Comparison of ENCODE assay signal across 1 cellular context in the genomic region with DNA sequence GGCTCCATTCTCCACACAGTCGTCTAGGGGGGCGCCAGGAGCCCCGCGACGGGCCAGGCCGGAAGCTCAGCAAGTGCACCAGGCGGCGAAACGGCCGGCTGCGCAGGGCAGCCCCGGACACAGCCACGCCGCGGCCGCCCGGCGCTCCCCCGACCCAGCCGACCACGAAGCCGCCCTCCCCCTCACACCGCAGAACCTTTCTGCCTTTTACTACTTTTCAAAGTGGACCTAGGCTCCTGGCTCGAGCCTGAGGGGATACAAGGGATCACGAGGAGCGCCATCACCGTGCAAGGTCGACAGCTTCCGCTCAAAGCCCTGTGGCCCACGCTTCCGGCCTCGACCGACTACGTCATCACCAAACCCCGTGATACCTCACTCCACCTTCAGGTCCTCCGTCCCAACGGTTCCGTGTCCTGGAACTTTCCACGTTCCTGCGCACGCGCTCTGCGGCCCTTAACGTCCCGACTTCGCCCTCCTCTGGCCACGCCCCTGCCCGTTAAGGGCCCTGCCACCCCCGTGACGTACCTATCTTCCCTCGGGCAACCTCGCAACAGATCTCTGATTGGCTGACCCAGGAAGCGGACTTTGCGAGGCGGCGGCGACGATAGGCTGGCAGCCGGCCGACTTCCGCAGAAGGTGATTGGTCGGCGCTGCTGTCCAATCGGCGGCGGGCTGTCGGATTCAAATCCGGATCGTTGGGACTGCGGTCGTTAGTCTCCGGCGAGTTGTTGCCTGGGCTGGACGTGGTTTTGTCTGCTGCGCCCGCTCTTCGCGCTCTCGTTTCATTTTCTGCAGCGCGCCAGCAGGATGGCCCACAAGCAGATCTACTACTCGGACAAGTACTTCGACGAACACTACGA.
TF ChIP-seq lines count a peak whose summit lies in the region.

A gene (plus strand): TSS at position 710 of the 860 bp plus-strand sequence. CDS start 98 bp downstream, at position 808.

TF ChIP-seq in HepG2, 621 proteins besides CTCF, POLR2A, EP300 and RAD21 (continued from another document and continues in another):
- no peak for TF ChIP-seq EEA1 (CRISPR knock-in tag; IDR thresholded peaks at IDR 0.05; ENCODE audit: borderline replicate concordance)
- peak; percentile 63; the same call in 1 of the 2 replicates for TF ChIP-seq TBX2 (CRISPR knock-in tag; IDR thresholded peaks at IDR 0.05; ENCODE audit: borderline replicate concordance)
- TF ChIP-seq ZNF781 (CRISPR knock-in tag; IDR thresholded peaks at IDR 0.05; ENCODE audit: borderline replicate concordance, not compliant biosample characterization), result peak; percentile 68
- TF ChIP-seq ATF7 (IDR thresholded peaks at IDR 0.05), result peak; percentile 95
- TF ChIP-seq ATF7 (CRISPR knock-in tag; IDR thresholded peaks at IDR 0.05), result peak; percentile 89
- TF ChIP-seq SOX6 (IDR thresholded peaks at IDR 0.05), result no peak
- peak; percentile 56 for TF ChIP-seq SOX6 (CRISPR knock-in tag; IDR thresholded peaks at IDR 0.05)
- TF ChIP-seq MAFG (CRISPR knock-in tag; IDR thresholded peaks at IDR 0.05), result 0 out of 2 replicates have a peak, but pooled peaks have one; percentile 23
- peak; percentile 91 for TF ChIP-seq GATAD1 (CRISPR knock-in tag; IDR thresholded peaks at IDR 0.05)
- no peak for TF ChIP-seq MATR3 (CRISPR knock-in tag; IDR thresholded peaks at IDR 0.05)
- TF ChIP-seq, protein P1, sequence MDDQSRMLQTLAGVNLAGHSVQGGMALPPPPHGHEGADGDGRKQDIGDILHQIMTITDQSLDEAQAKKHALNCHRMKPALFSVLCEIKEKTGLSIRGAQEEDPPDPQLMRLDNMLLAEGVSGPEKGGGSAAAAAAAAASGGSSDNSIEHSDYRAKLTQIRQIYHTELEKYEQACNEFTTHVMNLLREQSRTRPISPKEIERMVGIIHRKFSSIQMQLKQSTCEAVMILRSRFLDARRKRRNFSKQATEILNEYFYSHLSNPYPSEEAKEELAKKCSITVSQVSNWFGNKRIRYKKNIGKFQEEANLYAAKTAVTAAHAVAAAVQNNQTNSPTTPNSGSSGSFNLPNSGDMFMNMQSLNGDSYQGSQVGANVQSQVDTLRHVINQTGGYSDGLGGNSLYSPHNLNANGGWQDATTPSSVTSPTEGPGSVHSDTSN (CRISPR knock-in tag; IDR thresholded peaks at IDR 0.05; ENCODE audit: borderline replicate concordance), result no peak
- TF ChIP-seq GATA4 (IDR thresholded peaks at IDR 0.05; ENCODE audit: borderline replicate concordance, low read depth), result peak; percentile 79
- TF ChIP-seq BRD4 (CRISPR knock-in tag; IDR thresholded peaks at IDR 0.05), result peak; percentile 79
- TF ChIP-seq ERF (CRISPR knock-in tag; IDR thresholded peaks at IDR 0.05), result peak; percentile 36; the same call in 1 of the 2 replicates
- TF ChIP-seq IRF2 (CRISPR knock-in tag; IDR thresholded peaks at IDR 0.05), result peak; percentile 27
- TF ChIP-seq, protein P2, sequence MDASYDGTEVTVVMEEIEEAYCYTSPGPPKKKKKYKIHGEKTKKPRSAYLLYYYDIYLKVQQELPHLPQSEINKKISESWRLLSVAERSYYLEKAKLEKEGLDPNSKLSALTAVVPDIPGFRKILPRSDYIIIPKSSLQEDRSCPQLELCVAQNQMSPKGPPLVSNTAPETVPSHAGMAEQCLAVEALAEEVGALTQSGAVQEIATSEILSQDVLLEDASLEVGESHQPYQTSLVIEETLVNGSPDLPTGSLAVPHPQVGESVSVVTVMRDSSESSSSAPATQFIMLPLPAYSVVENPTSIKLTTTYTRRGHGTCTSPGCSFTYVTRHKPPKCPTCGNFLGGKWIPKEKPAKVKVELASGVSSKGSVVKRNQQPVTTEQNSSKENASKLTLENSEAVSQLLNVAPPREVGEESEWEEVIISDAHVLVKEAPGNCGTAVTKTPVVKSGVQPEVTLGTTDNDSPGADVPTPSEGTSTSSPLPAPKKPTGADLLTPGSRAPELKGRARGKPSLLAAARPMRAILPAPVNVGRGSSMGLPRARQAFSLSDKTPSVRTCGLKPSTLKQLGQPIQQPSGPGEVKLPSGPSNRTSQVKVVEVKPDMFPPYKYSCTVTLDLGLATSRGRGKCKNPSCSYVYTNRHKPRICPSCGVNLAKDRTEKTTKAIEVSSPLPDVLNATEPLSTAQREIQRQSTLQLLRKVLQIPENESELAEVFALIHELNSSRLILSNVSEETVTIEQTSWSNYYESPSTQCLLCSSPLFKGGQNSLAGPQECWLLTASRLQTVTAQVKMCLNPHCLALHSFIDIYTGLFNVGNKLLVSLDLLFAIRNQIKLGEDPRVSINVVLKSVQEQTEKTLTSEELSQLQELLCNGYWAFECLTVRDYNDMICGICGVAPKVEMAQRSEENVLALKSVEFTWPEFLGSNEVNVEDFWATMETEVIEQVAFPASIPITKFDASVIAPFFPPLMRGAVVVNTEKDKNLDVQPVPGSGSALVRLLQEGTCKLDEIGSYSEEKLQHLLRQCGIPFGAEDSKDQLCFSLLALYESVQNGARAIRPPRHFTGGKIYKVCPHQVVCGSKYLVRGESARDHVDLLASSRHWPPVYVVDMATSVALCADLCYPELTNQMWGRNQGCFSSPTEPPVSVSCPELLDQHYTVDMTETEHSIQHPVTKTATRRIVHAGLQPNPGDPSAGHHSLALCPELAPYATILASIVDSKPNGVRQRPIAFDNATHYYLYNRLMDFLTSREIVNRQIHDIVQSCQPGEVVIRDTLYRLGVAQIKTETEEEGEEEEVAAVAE (CRISPR knock-in tag; IDR thresholded peaks at IDR 0.05; ENCODE audit: borderline replicate concordance), result peak; percentile 33; the same call in 1 of the 2 replicates
- peak; percentile 82; the same call in 1 of the 2 replicates for TF ChIP-seq ZNF136 (CRISPR knock-in tag; IDR thresholded peaks at IDR 0.05; ENCODE audit: low read depth)
- TF ChIP-seq ZNF737 (CRISPR knock-in tag; IDR thresholded peaks at IDR 0.05; ENCODE audit: borderline replicate concordance), result no peak
- TF ChIP-seq ZFX (CRISPR knock-in tag; IDR thresholded peaks at IDR 0.05; ENCODE audit: low read depth), result peak; percentile 95
- peak; percentile 61; the same call in 1 of the 2 replicates for TF ChIP-seq ZNF343 (CRISPR knock-in tag; IDR thresholded peaks at IDR 0.05)
- no peak for TF ChIP-seq ZIK1 (CRISPR knock-in tag; IDR thresholded peaks at IDR 0.05; ENCODE audit: borderline replicate concordance, low read depth)
- TF ChIP-seq ZNF205 (CRISPR knock-in tag; IDR thresholded peaks at IDR 0.05), result peak; percentile 71
- TF ChIP-seq, protein P3, sequence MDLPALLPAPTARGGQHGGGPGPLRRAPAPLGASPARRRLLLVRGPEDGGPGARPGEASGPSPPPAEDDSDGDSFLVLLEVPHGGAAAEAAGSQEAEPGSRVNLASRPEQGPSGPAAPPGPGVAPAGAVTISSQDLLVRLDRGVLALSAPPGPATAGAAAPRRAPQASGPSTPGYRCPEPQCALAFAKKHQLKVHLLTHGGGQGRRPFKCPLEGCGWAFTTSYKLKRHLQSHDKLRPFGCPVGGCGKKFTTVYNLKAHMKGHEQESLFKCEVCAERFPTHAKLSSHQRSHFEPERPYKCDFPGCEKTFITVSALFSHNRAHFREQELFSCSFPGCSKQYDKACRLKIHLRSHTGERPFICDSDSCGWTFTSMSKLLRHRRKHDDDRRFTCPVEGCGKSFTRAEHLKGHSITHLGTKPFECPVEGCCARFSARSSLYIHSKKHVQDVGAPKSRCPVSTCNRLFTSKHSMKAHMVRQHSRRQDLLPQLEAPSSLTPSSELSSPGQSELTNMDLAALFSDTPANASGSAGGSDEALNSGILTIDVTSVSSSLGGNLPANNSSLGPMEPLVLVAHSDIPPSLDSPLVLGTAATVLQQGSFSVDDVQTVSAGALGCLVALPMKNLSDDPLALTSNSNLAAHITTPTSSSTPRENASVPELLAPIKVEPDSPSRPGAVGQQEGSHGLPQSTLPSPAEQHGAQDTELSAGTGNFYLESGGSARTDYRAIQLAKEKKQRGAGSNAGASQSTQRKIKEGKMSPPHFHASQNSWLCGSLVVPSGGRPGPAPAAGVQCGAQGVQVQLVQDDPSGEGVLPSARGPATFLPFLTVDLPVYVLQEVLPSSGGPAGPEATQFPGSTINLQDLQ (CRISPR knock-in tag; IDR thresholded peaks at IDR 0.05), result no peak; the same call in 1 of the 2 replicates
- peak; percentile 35 for TF ChIP-seq RBM22 (optimal IDR thresholded peaks at IDR 0.05; ENCODE audit: low read length)
- peak; percentile 26; the same call in 1 of the 2 replicates for TF ChIP-seq ZBTB7B (CRISPR knock-in tag; IDR thresholded peaks at IDR 0.05)
- peak; percentile 69; the same call in 1 of the 2 replicates for TF ChIP-seq SPEN (CRISPR knock-in tag; IDR thresholded peaks at IDR 0.05; ENCODE audit: low read depth)
- TF ChIP-seq KDM5B (CRISPR knock-in tag; IDR thresholded peaks at IDR 0.05; ENCODE audit: borderline replicate concordance), result peak; percentile 76; the same call in 1 of the 2 replicates
- no peak for TF ChIP-seq FOXA1 (IDR thresholded peaks at IDR 0.05)
- TF ChIP-seq FOXA1 (CRISPR knock-in tag; IDR thresholded peaks at IDR 0.05), result peak; percentile 15; the same call in 1 of the 2 replicates
- TF ChIP-seq KLF6 (CRISPR knock-in tag; IDR thresholded peaks at IDR 0.05), result 0 out of 2 replicates have a peak, but pooled peaks have one; percentile 5
- TF ChIP-seq, protein P4, sequence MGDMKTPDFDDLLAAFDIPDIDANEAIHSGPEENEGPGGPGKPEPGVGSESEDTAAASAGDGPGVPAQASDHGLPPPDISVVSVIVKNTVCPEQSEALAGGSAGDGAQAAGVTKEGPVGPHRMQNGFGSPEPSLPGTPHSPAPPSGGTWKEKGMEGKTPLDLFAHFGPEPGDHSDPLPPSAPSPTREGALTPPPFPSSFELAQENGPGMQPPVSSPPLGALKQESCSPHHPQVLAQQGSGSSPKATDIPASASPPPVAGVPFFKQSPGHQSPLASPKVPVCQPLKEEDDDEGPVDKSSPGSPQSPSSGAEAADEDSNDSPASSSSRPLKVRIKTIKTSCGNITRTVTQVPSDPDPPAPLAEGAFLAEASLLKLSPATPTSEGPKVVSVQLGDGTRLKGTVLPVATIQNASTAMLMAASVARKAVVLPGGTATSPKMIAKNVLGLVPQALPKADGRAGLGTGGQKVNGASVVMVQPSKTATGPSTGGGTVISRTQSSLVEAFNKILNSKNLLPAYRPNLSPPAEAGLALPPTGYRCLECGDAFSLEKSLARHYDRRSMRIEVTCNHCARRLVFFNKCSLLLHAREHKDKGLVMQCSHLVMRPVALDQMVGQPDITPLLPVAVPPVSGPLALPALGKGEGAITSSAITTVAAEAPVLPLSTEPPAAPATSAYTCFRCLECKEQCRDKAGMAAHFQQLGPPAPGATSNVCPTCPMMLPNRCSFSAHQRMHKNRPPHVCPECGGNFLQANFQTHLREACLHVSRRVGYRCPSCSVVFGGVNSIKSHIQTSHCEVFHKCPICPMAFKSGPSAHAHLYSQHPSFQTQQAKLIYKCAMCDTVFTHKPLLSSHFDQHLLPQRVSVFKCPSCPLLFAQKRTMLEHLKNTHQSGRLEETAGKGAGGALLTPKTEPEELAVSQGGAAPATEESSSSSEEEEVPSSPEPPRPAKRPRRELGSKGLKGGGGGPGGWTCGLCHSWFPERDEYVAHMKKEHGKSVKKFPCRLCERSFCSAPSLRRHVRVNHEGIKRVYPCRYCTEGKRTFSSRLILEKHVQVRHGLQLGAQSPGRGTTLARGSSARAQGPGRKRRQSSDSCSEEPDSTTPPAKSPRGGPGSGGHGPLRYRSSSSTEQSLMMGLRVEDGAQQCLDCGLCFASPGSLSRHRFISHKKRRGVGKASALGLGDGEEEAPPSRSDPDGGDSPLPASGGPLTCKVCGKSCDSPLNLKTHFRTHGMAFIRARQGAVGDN (CRISPR knock-in tag; IDR thresholded peaks at IDR 0.05), result peak; percentile 97
- TF ChIP-seq TAF15 (IDR thresholded peaks at IDR 0.05; ENCODE audit: low read depth, low read length, poor library complexity, severe bottlenecking), result no peak
- TF ChIP-seq RXRB (CRISPR knock-in tag; IDR thresholded peaks at IDR 0.05; ENCODE audit: borderline replicate concordance), result peak; percentile 15; the same call in 1 of the 2 replicates
- no peak for TF ChIP-seq AGO1 (IDR thresholded peaks at IDR 0.05; ENCODE audit: low read depth, low read length, poor library complexity, severe bottlenecking)
- TF ChIP-seq, protein P5, sequence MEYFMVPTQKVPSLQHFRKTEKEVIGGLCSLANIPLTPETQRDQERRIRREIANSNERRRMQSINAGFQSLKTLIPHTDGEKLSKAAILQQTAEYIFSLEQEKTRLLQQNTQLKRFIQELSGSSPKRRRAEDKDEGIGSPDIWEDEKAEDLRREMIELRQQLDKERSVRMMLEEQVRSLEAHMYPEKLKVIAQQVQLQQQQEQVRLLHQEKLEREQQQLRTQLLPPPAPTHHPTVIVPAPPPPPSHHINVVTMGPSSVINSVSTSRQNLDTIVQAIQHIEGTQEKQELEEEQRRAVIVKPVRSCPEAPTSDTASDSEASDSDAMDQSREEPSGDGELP (IDR thresholded peaks at IDR 0.05; ENCODE audit: borderline replicate concordance, low read depth), result 0 out of 2 replicates have a peak, but pooled peaks have one; percentile 10
- peak; percentile 55; the same call in 1 of the 2 replicates for TF ChIP-seq ZC3H13 (CRISPR knock-in tag; IDR thresholded peaks at IDR 0.05)
- peak; percentile 48; the same call in 1 of the 2 replicates for TF ChIP-seq ZNF878 (CRISPR knock-in tag; IDR thresholded peaks at IDR 0.05)
- peak; percentile 90 for TF ChIP-seq ETV5 (CRISPR knock-in tag; IDR thresholded peaks at IDR 0.05; ENCODE audit: borderline replicate concordance)
- peak; percentile 46; the same call in 1 of the 2 replicates for TF ChIP-seq ZNF451 (CRISPR knock-in tag; IDR thresholded peaks at IDR 0.05)
- TF ChIP-seq, protein P6, sequence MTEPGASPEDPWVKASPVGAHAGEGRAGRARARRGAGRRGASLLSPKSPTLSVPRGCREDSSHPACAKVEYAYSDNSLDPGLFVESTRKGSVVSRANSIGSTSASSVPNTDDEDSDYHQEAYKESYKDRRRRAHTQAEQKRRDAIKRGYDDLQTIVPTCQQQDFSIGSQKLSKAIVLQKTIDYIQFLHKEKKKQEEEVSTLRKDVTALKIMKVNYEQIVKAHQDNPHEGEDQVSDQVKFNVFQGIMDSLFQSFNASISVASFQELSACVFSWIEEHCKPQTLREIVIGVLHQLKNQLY (CRISPR knock-in tag; IDR thresholded peaks at IDR 0.05), result 0 out of 2 replicates have a peak, but pooled peaks have one; percentile 10
- peak; percentile 85 for TF ChIP-seq ZFY (CRISPR knock-in tag; IDR thresholded peaks at IDR 0.05)
- TF ChIP-seq, protein P7, sequence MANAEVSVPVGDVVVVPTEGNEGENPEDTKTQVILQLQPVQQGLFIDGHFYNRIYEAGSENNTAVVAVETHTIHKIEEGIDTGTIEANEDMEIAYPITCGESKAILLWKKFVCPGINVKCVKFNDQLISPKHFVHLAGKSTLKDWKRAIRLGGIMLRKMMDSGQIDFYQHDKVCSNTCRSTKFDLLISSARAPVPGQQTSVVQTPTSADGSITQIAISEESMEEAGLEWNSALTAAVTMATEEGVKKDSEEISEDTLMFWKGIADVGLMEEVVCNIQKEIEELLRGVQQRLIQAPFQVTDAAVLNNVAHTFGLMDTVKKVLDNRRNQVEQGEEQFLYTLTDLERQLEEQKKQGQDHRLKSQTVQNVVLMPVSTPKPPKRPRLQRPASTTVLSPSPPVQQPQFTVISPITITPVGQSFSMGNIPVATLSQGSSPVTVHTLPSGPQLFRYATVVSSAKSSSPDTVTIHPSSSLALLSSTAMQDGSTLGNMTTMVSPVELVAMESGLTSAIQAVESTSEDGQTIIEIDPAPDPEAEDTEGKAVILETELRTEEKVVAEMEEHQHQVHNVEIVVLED (CRISPR knock-in tag; IDR thresholded peaks at IDR 0.05; ENCODE audit: borderline replicate concordance), result peak; percentile 80
- peak; percentile 95 for TF ChIP-seq GABPB1 (CRISPR knock-in tag; IDR thresholded peaks at IDR 0.05)
- no peak for TF ChIP-seq ZFP41 (CRISPR knock-in tag; IDR thresholded peaks at IDR 0.05; ENCODE audit: borderline replicate concordance)
- peak; percentile 70; the same call in 1 of the 2 replicates for TF ChIP-seq HOXA9 (CRISPR knock-in tag; IDR thresholded peaks at IDR 0.05; ENCODE audit: borderline replicate concordance)
- TF ChIP-seq ZNF138 (CRISPR knock-in tag; IDR thresholded peaks at IDR 0.05; ENCODE audit: low read depth), result 0 out of 2 replicates have a peak, but pooled peaks have one; percentile 27
